In genomic region chr20:38297916-38298674, GRCh38 we compare ENCODE assay signal across 1 cellular context.
A peak's percentile ranks its signal among the peaks of the same experiment; 100 is the strongest.
TF ChIP-seq lines count a peak whose summit lies in the region.

No MANE protein-coding gene starts in this region.

TF ChIP-seq in HepG2, 621 proteins besides CTCF, POLR2A, EP300 and RAD21:
- TF ChIP-seq ZNF629 (CRISPR knock-in tag; conservative IDR thresholded peaks at IDR 0.05) = peak; percentile 91
- no peak for TF ChIP-seq HNRNPH1 (optimal IDR thresholded peaks at IDR 0.05; ENCODE audit: low read depth, low read length)
- peak; percentile 47; the same call in 1 of the 2 replicates for TF ChIP-seq ZMYM3 (CRISPR knock-in tag; IDR thresholded peaks at IDR 0.05)
- TF ChIP-seq RFXAP (CRISPR knock-in tag; IDR thresholded peaks at IDR 0.05; ENCODE audit: borderline replicate concordance) = no peak
- TF ChIP-seq ZBTB4 (CRISPR knock-in tag; IDR thresholded peaks at IDR 0.05; ENCODE audit: borderline replicate concordance) = no peak
- no peak for TF ChIP-seq SNRNP70 (IDR thresholded peaks at IDR 0.05; ENCODE audit: low read depth, low read length)
